32 cellular contexts compared by ENCODE assay signal in the genomic region with DNA sequence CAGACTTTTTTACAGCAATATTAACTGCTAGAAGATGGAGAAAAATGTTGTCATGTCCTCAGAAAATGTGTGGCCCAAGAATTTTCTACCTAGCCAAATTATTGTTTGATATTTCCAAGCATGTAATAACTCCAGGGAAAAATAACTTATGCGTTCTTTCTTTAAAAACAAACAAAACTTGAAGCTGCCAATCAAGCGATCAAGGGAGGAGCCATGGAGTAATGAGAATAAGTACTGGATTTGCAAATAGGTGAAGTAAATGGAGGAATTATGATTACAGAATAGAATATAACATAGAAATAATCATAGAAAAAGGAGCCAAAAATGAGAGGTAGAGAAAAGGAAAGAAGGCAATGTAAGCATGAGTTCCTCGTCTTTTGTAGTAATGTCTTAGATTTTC.
"Had no signal": no experiment of that assay in that cellular context is flagged by ENCODE, and none has a peak within 500 bp of the region (broad histone marks: within the 10 kb centered on the region; RNA-seq: fewer than 3 reads in every experiment).

No MANE protein-coding gene starts in this region.

- H3K27ac ChIP-seq: ascending aorta, breast epithelium, KMS-11, PC-9, WERI-Rb-1 had no signal

- H3K9ac ChIP-seq: KMS-11 had no signal

- ATAC-seq: activated CD4-positive, alpha-beta T cell treated with anti-CD3 and anti-CD28 coated beads for 36 hours; activated CD8-positive, alpha-beta T cell treated with anti-CD3 and anti-CD28 coated beads, Interleukin-2, amount 10 ng/mL, durations not matched to agents 7 days and 5 days had no signal

- H3K4me3 ChIP-seq: ascending aorta, breast epithelium, PC-9 had no signal

- H2AFZ ChIP-seq: PC-9 had no signal

- H3K27ac Mint-ChIP-seq: activated CD4-positive, alpha-beta T cell treated with anti-CD3 and anti-CD28 coated beads for 36 hours; activated CD4-positive, alpha-beta T cell treated with anti-CD3 and anti-CD28 coated beads, Interleukin-2, amount 10 ng/mL, durations not matched to agents 7 days and 5 days; activated CD8-positive, alpha-beta T cell treated with anti-CD3 and anti-CD28 coated beads, Interleukin-2, amount 10 ng/mL, durations not matched to agents 7 days and 5 days; activated naive CD4-positive, alpha-beta T cell treated with anti-CD3 and anti-CD28 coated beads, Interleukin-2, amount 50 U/mL, for 24 hours; activated naive CD8-positive, alpha-beta T cell treated with anti-CD3 and anti-CD28 coated beads, Interleukin-2, amount 10 ng/mL, durations not matched to agents 7 days and 5 days; activated T-cell treated with anti-CD3 and anti-CD28 coated beads, Interleukin-2, amount 50 U/mL, for 24 hours; activated T-helper 2 cell treated with anti-CD3 and anti-CD28 coated beads, Interferon-gamma antibody, Interleukin-2, Interleukin-4, amounts not matched to agents 10 μg/mL and 5 μg/mL and 100 μg/mL, durations not matched to agents 14 hours and 24 hours and 36 hours had no signal

- H3K4me3 Mint-ChIP-seq: activated CD4-positive, alpha-beta T cell treated with anti-CD3 and anti-CD28 coated beads for 36 hours; activated CD4-positive, alpha-beta T cell treated with anti-CD3 and anti-CD28 coated beads, Interleukin-2, amount 10 ng/mL, durations not matched to agents 7 days and 5 days; activated CD8-positive, alpha-beta T cell treated with anti-CD3 and anti-CD28 coated beads, Interleukin-2, amount 10 ng/mL, durations not matched to agents 7 days and 5 days; activated naive CD4-positive, alpha-beta T cell treated with anti-CD3 and anti-CD28 coated beads, Interleukin-2, amount 50 U/mL, for 24 hours; activated naive CD8-positive, alpha-beta T cell treated with anti-CD3 and anti-CD28 coated beads, Interleukin-2, amount 10 ng/mL, durations not matched to agents 7 days and 5 days; activated T-cell treated with anti-CD3 and anti-CD28 coated beads, Interleukin-2, amount 50 U/mL, for 24 hours had no signal

- H3K9me3 Mint-ChIP-seq: activated naive CD4-positive, alpha-beta T cell treated with anti-CD3 and anti-CD28 coated beads, Interleukin-2, amount 50 U/mL, for 24 hours; activated naive CD8-positive, alpha-beta T cell treated with anti-CD3 and anti-CD28 coated beads, Interleukin-2, amount 10 ng/mL, durations not matched to agents 7 days and 5 days; activated T-cell treated with anti-CD3 and anti-CD28 coated beads, Interleukin-2, amount 50 U/mL, for 24 hours; activated T-helper 2 cell treated with anti-CD3 and anti-CD28 coated beads, Interferon-gamma antibody, Interleukin-2, Interleukin-4, amounts not matched to agents 10 μg/mL and 5 μg/mL and 100 μg/mL, durations not matched to agents 14 hours and 24 hours and 36 hours had no signal

- H3K36me3 Mint-ChIP-seq: activated naive CD4-positive, alpha-beta T cell treated with anti-CD3 and anti-CD28 coated beads, Interleukin-2, amount 50 U/mL, for 24 hours; activated naive CD8-positive, alpha-beta T cell treated with anti-CD3 and anti-CD28 coated beads, Interleukin-2, amount 10 ng/mL, durations not matched to agents 7 days and 5 days had no signal

- H3K36me3 ChIP-seq: ascending aorta, breast epithelium, WERI-Rb-1 had no signal

- H3K27me3 Mint-ChIP-seq: activated naive CD4-positive, alpha-beta T cell treated with anti-CD3 and anti-CD28 coated beads, Interleukin-2, amount 50 U/mL, for 24 hours had no signal

- H3K4me1 ChIP-seq: ascending aorta, breast epithelium had no signal

- H3K27me3 ChIP-seq: ascending aorta, breast epithelium had no signal

- H3K4me2 ChIP-seq: KMS-11 had no signal

- H3K9me3 ChIP-seq: ascending aorta, breast epithelium had no signal

- H3K4me1 Mint-ChIP-seq: activated CD4-positive, alpha-beta T cell treated with anti-CD3 and anti-CD28 coated beads for 36 hours; activated naive CD4-positive, alpha-beta T cell treated with anti-CD3 and anti-CD28 coated beads, Interleukin-2, amount 50 U/mL, for 24 hours had no signal

- DNase-seq: activated CD4-positive, alpha-beta T cell treated with anti-CD3 and anti-CD28 coated beads for 36 hours; activated CD4-positive, alpha-beta T cell treated with anti-CD3 and anti-CD28 coated beads, Interleukin-2, amount 10 ng/mL, durations not matched to agents 7 days and 5 days; activated CD4-positive, alpha-beta T cell treated with anti-CD3 and anti-CD28 coated beads, Interleukin-2, amount 50 U/mL, for 48 hours; activated CD8-positive, alpha-beta T cell treated with anti-CD3 and anti-CD28 coated beads, Interleukin-2, amount 10 ng/mL, durations not matched to agents 7 days and 5 days; activated gamma-delta T cell; activated naive CD4-positive, alpha-beta T cell treated with Interleukin-2 at 50 U/mL for 16 hours; activated naive CD8-positive, alpha-beta T cell treated with anti-CD3 and anti-CD28 coated beads, Interleukin-2, amount 10 ng/mL, durations not matched to agents 7 days and 5 days; activated T-cell treated with anti-CD3 and anti-CD28 coated beads, Interleukin-2, amount 50 U/mL, for 24 hours; amygdala; cerebellar nuclear complex; NCI-H1092 treated with DMSO at 0.1 percent for 48 hours; NCI-H1417; NCI-H146; NCI-H187; NCI-H2029 treated with DMSO at 0.1 percent for 48 hours; NCI-H2107; NCI-H2171; NCI-H510A; NCI-H526; NCI-H748 treated with DMSO at 0.1 percent for 48 hours; NK-92 treated with Interleukin-12 subunit alpha and Interleukin-12 subunit beta, amount 100 ng/mL, for 24 hours; PC-9; SIG-M5; T-helper 1 cell; T-helper 2 cell; T-helper 9 cell; WERI-Rb-1 had no signal
